ENCODE assay signal across 2 cellular contexts in genomic region chr17:39699157-39699817, GRCh38.
TF ChIP-seq lines count a peak whose summit lies in the region.

No MANE protein-coding gene starts in this region.

TF ChIP-seq in HCT116, 20 proteins besides CTCF, POLR2A, EP300 and RAD21:
- TF ChIP-seq SIN3A (IDR thresholded peaks at IDR 0.05; ENCODE audit: low read depth), result 0 out of 2 replicates have a peak, but pooled peaks have one; percentile 42

TF ChIP-seq in WTC11, 78 proteins besides CTCF, POLR2A, EP300 and RAD21:
- TF ChIP-seq, protein P1, sequence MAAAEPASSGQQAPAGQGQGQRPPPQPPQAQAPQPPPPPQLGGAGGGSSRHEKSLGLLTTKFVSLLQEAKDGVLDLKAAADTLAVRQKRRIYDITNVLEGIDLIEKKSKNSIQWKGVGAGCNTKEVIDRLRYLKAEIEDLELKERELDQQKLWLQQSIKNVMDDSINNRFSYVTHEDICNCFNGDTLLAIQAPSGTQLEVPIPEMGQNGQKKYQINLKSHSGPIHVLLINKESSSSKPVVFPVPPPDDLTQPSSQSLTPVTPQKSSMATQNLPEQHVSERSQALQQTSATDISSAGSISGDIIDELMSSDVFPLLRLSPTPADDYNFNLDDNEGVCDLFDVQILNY (CRISPR knock-in tag; IDR thresholded peaks at IDR 0.05), result 0 out of 2 replicates have a peak, but pooled peaks have one; percentile 22
